ENCODE assay signal across 8 cellular contexts in genomic region chr3:129305592-129306091, GRCh38. TPM values are rescaled to one million over a fixed set of nuclear protein-coding genes. Genes with fewer than 3 reads are reported as not detected.
A peak's percentile ranks its signal among the peaks of the same experiment; 100 is the strongest.
DNase-seq lines count a peak whose midpoint lies in the region; ATAC-seq lines count a peak whose summit lies in the region.

No MANE protein-coding gene starts in this region.

- H3K36me3 Mint-ChIP-seq in activated T-cell treated with anti-CD3 and anti-CD28 coated beads, Interleukin-2, amount 50 U/mL, for 72 hours (ENCODE audit: insufficient read depth in 2 of 2) = peaks cover 4 to 9% of the 10 kb centered on the region in 2 donors

- no peaks in the 10 kb centered on the region for H3K27me3 Mint-ChIP-seq in activated T-cell treated with anti-CD3 and anti-CD28 coated beads, Interleukin-2, amount 50 U/mL, for 72 hours (ENCODE audit: low read depth)

- H3K4me1 Mint-ChIP-seq in activated T-cell treated with anti-CD3 and anti-CD28 coated beads, Interleukin-2, amount 50 U/mL, for 72 hours (ENCODE audit: low read depth) = peaks cover 51% of the 10 kb centered on the region

- H3K9me3 Mint-ChIP-seq in activated T-cell treated with anti-CD3 and anti-CD28 coated beads, Interleukin-2, amount 50 U/mL, for 72 hours = no peaks in the 10 kb centered on the region

- peak overlapping the region; percentile 27 to 49 for H3K4me3 Mint-ChIP-seq in activated T-cell treated with anti-CD3 and anti-CD28 coated beads, Interleukin-2, amount 50 U/mL, for 72 hours

- H3K27ac Mint-ChIP-seq in activated T-cell treated with anti-CD3 and anti-CD28 coated beads, Interleukin-2, amount 50 U/mL, for 72 hours = peak overlapping the region; percentile 75

- peak; percentile 100 for DNase-seq in COR-L47 (lab: John Stamatoyannopoulos, UW)
- peak in 1 of 2 donors; percentile 34 for DNase-seq in activated T-cell treated with anti-CD3 and anti-CD28 coated beads, Interleukin-2, amount 50 U/mL, for 72 hours
- DNase-seq in globus pallidus (ENCODE audit: low spot score) = peak; percentile 32
- peak; percentile 69 for DNase-seq in non-pigmented ciliary epithelial cell (ENCODE audit: low read depth)

- ATAC-seq in HG03066 (IDR thresholded peaks at IDR 0.05; ENCODE audit: low read depth, unreplicated experiment) (peak; percentile 43), HG03378 (IDR thresholded peaks at IDR 0.05; ENCODE audit: unreplicated experiment) (no peak), HG03139 (IDR thresholded peaks at IDR 0.05; ENCODE audit: unreplicated experiment) (no peak), HG02571 (IDR thresholded peaks at IDR 0.05; ENCODE audit: unreplicated experiment) (no peak)
- peak; percentile 29 to 35 for ATAC-seq in activated T-cell treated with anti-CD3 and anti-CD28 coated beads, Interleukin-2, amount 50 U/mL, for 72 hours (replicated peaks in 1 of 2)

RNA-seq across cellular contexts. Expression of gene HMCES, which starts 27.0 kb away (rescaled TPM):
- 10 to 100 TPM; 66.6 to 84.3 TPM for total RNA-seq in activated T-cell treated with anti-CD3 and anti-CD28 coated beads, Interleukin-2, amount 50 U/mL, for 72 hours

RNA-seq across cellular contexts. Expression of gene COPG1, which starts 56.2 kb away (rescaled TPM):
- 100 to 1,000 TPM; 183 to 205 TPM for total RNA-seq in activated T-cell treated with anti-CD3 and anti-CD28 coated beads, Interleukin-2, amount 50 U/mL, for 72 hours

Comparison
In these comparisons a context has a peak if more than half of its experiments do, and no peak if none do; other contexts are left out.
1. ATAC-seq: peak in HG03066 (single experiment) and activated T-cell treated with anti-CD3 and anti-CD28 coated beads, Interleukin-2, amount 50 U/mL, for 72 hours (2 of 2); none in HG03378 (single experiment), HG03139 (single experiment) and HG02571 (single experiment).